ENCODE assay signal across 19 cellular contexts in the genomic region with DNA sequence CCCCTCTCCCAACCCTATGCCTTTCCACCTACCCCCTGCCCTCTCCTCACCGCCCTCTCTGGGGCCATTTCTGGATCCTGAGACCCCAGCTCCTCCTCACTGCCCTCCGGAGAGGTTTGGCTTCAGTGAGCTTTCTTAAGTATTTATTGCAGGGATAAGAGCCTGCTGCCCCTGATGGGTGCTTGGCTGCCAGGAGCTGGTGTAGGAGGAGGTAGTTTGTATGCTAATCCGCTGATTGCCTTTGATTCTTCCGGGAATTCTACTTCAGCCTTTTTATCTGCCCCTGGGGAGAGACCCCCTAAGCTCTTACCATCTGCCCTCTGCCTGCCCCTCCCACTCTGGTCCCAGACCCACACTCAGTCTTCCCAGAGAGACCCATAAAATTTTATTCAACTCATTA.
"Had no signal": no experiment of that assay in that cellular context is flagged by ENCODE, and none has a peak within 500 bp of the region (broad histone marks: within the 10 kb centered on the region; RNA-seq: fewer than 3 reads in every experiment).

No MANE protein-coding gene starts in this region.

- H3K4me1 Mint-ChIP-seq: stimulated activated memory B cell treated with anti-CD40 and anti-IgM and Interleukin-4, amounts not matched to agents 10 μg/mL and 1 μg/mL and 100 μg/mL, for 72 hours had no signal

- H3K9me3 Mint-ChIP-seq: dendritic cell treated with granulocyte-macrophage colony-stimulating factor and Interleukin-4, amounts not matched to agents 40 ng/mL and 50 ng/mL, for 4 days; natural killer cell treated with Interleukin-12 subunit alpha and Interleukin-12 subunit beta and Interleukin-15 and Interleukin-18, amount 100 ng/mL, for 72 hours; stimulated activated memory B cell treated with anti-CD40 and anti-IgM and Interleukin-4, amounts not matched to agents 10 μg/mL and 1 μg/mL and 100 μg/mL, for 72 hours; type B pancreatic cell had no signal

- H3K27ac ChIP-seq: adrenal gland, cardiac muscle cell, esophagus squamous epithelium, hepatocyte, lower lobe of right lung, parathyroid adenoma, sigmoid colon, testis had no signal

- H3K4me1 ChIP-seq: adrenal gland, esophagus squamous epithelium, lower lobe of right lung, parathyroid adenoma, sigmoid colon, testis had no signal

- H3K27me3 ChIP-seq: adrenal gland, cardiac muscle cell, esophagus squamous epithelium, hepatocyte, sigmoid colon, testis had no signal

- H3K9me3 ChIP-seq: adrenal gland, esophagus squamous epithelium, lower lobe of right lung, sigmoid colon, testis had no signal

- H3K4me3 ChIP-seq: adrenal gland, cardiac muscle cell, esophagus squamous epithelium, hepatocyte, lower lobe of right lung, sigmoid colon, testis had no signal

- ATAC-seq: activated naive CD4-positive, alpha-beta T cell treated with anti-CD3 and anti-CD28 coated beads, Interleukin-2, amount 50 U/mL, for 72 hours; lower lobe of right lung had no signal

- DNase-seq: activated CD4-positive, alpha-beta T cell treated with anti-CD3 and anti-CD28 coated beads, Interleukin-2, amount 50 U/mL, for 4 hours; activated gamma-delta T cell treated with Interleukin-2 at 50 U/mL for 16 hours; adrenal gland; effector CD8-positive, alpha-beta T cell; esophagus squamous epithelium; lower lobe of right lung; sigmoid colon; stimulated activated CD4-positive, alpha-beta T cell treated with anti-CD3 and anti-CD28 coated beads, Interleukin-4, amount 100 ng/mL, for 4 hours; testis had no signal

- FAIRE-seq: endothelial cell of umbilical vein, keratinocyte had no signal

- H3K27ac Mint-ChIP-seq: activated naive CD4-positive, alpha-beta T cell treated with anti-CD3 and anti-CD28 coated beads, Interleukin-2, amount 50 U/mL, for 72 hours; dendritic cell treated with granulocyte-macrophage colony-stimulating factor and Interleukin-4, amounts not matched to agents 40 ng/mL and 50 ng/mL, for 4 days; natural killer cell treated with Interleukin-12 subunit alpha and Interleukin-12 subunit beta and Interleukin-15 and Interleukin-18, amount 100 ng/mL, for 72 hours; stimulated activated memory B cell treated with anti-CD40 and anti-IgM and Interleukin-4, amounts not matched to agents 10 μg/mL and 1 μg/mL and 100 μg/mL, for 72 hours; type B pancreatic cell had no signal

- H3K4me3 Mint-ChIP-seq: dendritic cell treated with granulocyte-macrophage colony-stimulating factor and Interleukin-4, amounts not matched to agents 40 ng/mL and 50 ng/mL, for 4 days; natural killer cell treated with Interleukin-12 subunit alpha and Interleukin-12 subunit beta and Interleukin-15 and Interleukin-18, amount 100 ng/mL, for 72 hours; stimulated activated memory B cell treated with anti-CD40 and anti-IgM and Interleukin-4, amounts not matched to agents 10 μg/mL and 1 μg/mL and 100 μg/mL, for 72 hours; type B pancreatic cell had no signal

- H3K36me3 ChIP-seq: adrenal gland, cardiac muscle cell, esophagus squamous epithelium, lower lobe of right lung, sigmoid colon had no signal

- H3K36me3 Mint-ChIP-seq: activated naive CD4-positive, alpha-beta T cell treated with anti-CD3 and anti-CD28 coated beads, Interleukin-2, amount 50 U/mL, for 72 hours; natural killer cell treated with Interleukin-12 subunit alpha and Interleukin-12 subunit beta and Interleukin-15 and Interleukin-18, amount 100 ng/mL, for 72 hours; stimulated activated memory B cell treated with anti-CD40 and anti-IgM and Interleukin-4, amounts not matched to agents 10 μg/mL and 1 μg/mL and 100 μg/mL, for 72 hours; type B pancreatic cell had no signal

- H3K27me3 Mint-ChIP-seq: dendritic cell treated with granulocyte-macrophage colony-stimulating factor and Interleukin-4, amounts not matched to agents 40 ng/mL and 50 ng/mL, for 4 days had no signal
